Comparison of ENCODE assay signal across 20 cellular contexts in the genomic region with DNA sequence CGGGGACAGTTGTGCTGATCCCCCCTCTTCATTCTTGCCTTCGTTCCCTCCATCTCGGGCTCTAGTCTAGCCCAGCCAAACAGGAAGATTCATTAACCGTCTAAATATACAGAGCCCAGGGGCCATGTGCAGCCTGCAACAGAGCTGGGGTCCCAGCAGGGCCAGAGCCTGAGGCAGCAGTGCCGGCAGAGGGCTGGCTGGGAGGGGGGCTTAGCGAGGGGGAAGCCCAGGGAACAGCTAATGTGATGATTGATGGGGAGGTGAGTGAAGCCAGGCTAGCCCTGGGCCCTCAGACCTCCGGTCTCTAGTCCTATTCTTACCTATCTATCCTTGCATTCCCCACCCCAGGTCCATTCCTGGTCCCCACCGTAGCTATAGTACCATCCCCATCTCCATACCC. TPM values are rescaled to one million over a fixed set of nuclear protein-coding genes. Genes with fewer than 3 reads are reported as not detected.
DNase-seq lines count a peak whose midpoint lies in the region; ATAC-seq and TF ChIP-seq lines count a peak whose summit lies in the region.
"Had no signal": no experiment of that assay in that cellular context is flagged by ENCODE, and none has a peak within 500 bp of the region (broad histone marks: within the 10 kb centered on the region; RNA-seq: fewer than 3 reads in every experiment).

No MANE protein-coding gene starts in this region.

- H3K9ac ChIP-seq in SK-N-SH: no peak overlapping the region
- peak overlapping the region; percentile 37 for H3K9ac ChIP-seq in NT2/D1 (ENCODE audit: insufficient read length, low read depth)

- POLR2A ChIA-PET in SK-N-SH (lab: Yijun Ruan, JAX): interaction anchor here (1.0 kb wide), 1 partner anchor 33 kb away, joined by 3 read pairs; no protein-coding TSS in a partner anchor

- H3K27ac ChIP-seq in SK-N-SH (ENCODE audit: low read depth in 2 of 2, low read length in 1 of 2) (no peak overlapping the region), osteoblast (ENCODE audit: low read depth, low read length) (no peak overlapping the region)
- H3K27ac ChIP-seq: A549 had no signal

- H3K36me3 ChIP-seq in SK-N-SH (replicated peaks in 1 of 2; ENCODE audit: control insufficient read depth in 1 of 2, insufficient read depth in 2 of 2, low read length in 1 of 2) (no peaks in the 10 kb centered on the region), NT2/D1 (ENCODE audit: insufficient read depth, insufficient read length, low read length) (no peaks in the 10 kb centered on the region), osteoblast (ENCODE audit: insufficient read depth, low read length) (no peaks in the 10 kb centered on the region)

- H3K27me3 ChIP-seq in SK-N-SH (ENCODE audit: insufficient read depth) (peaks cover 23% of the 10 kb centered on the region), NT2/D1 (ENCODE audit: insufficient read depth, insufficient read length) (no peaks in the 10 kb centered on the region), osteoblast (ENCODE audit: insufficient read depth, low read length) (peaks cover 32% of the 10 kb centered on the region)

- no peak for TF ChIP-seq RAD21 in SK-N-SH (IDR thresholded peaks at IDR 0.05; ENCODE audit: low read length)

- WGBS in SK-N-SH (ENCODE audit: low lambda C conversion rate): 24% methylated on average over 7 of the region's 8 CpGs

- H3K9me3 ChIP-seq in SK-N-SH: no peaks in the 10 kb centered on the region
- no peaks in the 10 kb centered on the region for H3K9me3 ChIP-seq in NT2/D1 (ENCODE audit: insufficient read depth, low read length)
- H3K9me3 ChIP-seq in osteoblast (ENCODE audit: low read depth, low read length): no peaks in the 10 kb centered on the region
- H3K9me3 ChIP-seq: A549 had no signal

- H4K20me1 ChIP-seq in SK-N-SH (ENCODE audit: insufficient read depth): no peaks in the 10 kb centered on the region
- H4K20me1 ChIP-seq in osteoblast (ENCODE audit: insufficient read depth, low read length): peaks cover 7% of the 10 kb centered on the region

- H2AFZ ChIP-seq in SK-N-SH (ENCODE audit: low read depth) (no peak overlapping the region), osteoblast (ENCODE audit: low read length) (no peak overlapping the region)
- H2AFZ ChIP-seq: GM23338 had no signal

- no peaks in the 10 kb centered on the region for H3F3A ChIP-seq in SK-N-SH (replicated peaks; ENCODE audit: insufficient read depth)

- TF ChIP-seq EP300 in SK-N-SH (IDR thresholded peaks at IDR 0.05; ENCODE audit: borderline replicate concordance in 1 of 2, low read depth in 1 of 2, low read length in 1 of 2): 0 out of 4 replicates have a peak, but pooled peaks of 1 of the 2 experiments have one; percentile 14

- H3K4me1 ChIP-seq in SK-N-SH (ENCODE audit: control insufficient read depth in 1 of 2, insufficient read depth in 2 of 2, low read depth in 1 of 2, low read length in 1 of 2): peaks cover 0 to 20% of the 10 kb centered on the region in 2 experiments; a peak in 1 of 4 replicates
- peaks cover 25% of the 10 kb centered on the region for H3K4me1 ChIP-seq in NT2/D1 (ENCODE audit: insufficient read depth, insufficient read length)
- no peaks in the 10 kb centered on the region for H3K4me1 ChIP-seq in osteoblast (ENCODE audit: insufficient read depth, low read length)
- H3K4me1 ChIP-seq: A549 had no signal

- H3K4me2 ChIP-seq in SK-N-SH: no peak overlapping the region
- H3K4me2 ChIP-seq in osteoblast (ENCODE audit: insufficient read depth, low read length): no peak overlapping the region
- H3K4me2 ChIP-seq: A549, GM23338 had no signal

- ATAC-seq in SK-N-SH treated with all-trans-retinoic acid at 6 μM for 48 hours: no peak
- no peak for ATAC-seq in GM19328 (IDR thresholded peaks at IDR 0.05; ENCODE audit: unreplicated experiment)
- ATAC-seq in GM19455 (IDR thresholded peaks at IDR 0.05; ENCODE audit: unreplicated experiment): no peak
- ATAC-seq: A549, GM23338, HCT116 had no signal

- DNase-seq in SK-N-SH (peak; percentile 65), NT2/D1 (ENCODE audit: low read depth, low spot score) (no peak), osteoblast (ENCODE audit: insufficient read length, low spot score, missing footprints) (peak; percentile 58)
- DNase-seq: 8988T; ACHN; AML-193; C1 segment of cervical spinal cord; Calu3; CD4-positive, alpha-beta memory T cell; COR-L47; DMS53; DMS79 treated with DMSO at 0.1 percent for 48 hours; H9; HFFc6 had no signal

- H3K79me2 ChIP-seq in SK-N-SH (ENCODE audit: insufficient read depth) (no peaks in the 10 kb centered on the region), osteoblast (ENCODE audit: insufficient read depth, low read length) (no peaks in the 10 kb centered on the region)

- TF ChIP-seq CTCF in SK-N-SH (IDR thresholded peaks at IDR 0.05) (no peak), osteoblast (IDR thresholded peaks at IDR 0.05; ENCODE audit: extremely low read depth, low read depth, low read length) (no peak)

- CTCF ChIA-PET in SK-N-SH (lab: Yijun Ruan, JAX): interaction anchor here (1.0 to 3.0 kb wide), 3 partner anchors 16 to 226 kb away, joined by 3 to 9 read pairs (median 4); no protein-coding TSS in a partner anchor

- H3K4me3 ChIP-seq in SK-N-SH (ENCODE audit: low read depth in 2 of 2, low read length in 1 of 2) (no peak overlapping the region), NT2/D1 (ENCODE audit: insufficient read length, low read depth) (no peak overlapping the region), osteoblast (ENCODE audit: insufficient read depth, low read length) (no peak overlapping the region)
- H3K4me3 ChIP-seq: A549, GM23338 had no signal

- no peaks in the 10 kb centered on the region for H3K9me2 ChIP-seq in SK-N-SH

TF ChIP-seq in SK-N-SH, 30 proteins besides CTCF, POLR2A, EP300 and RAD21 (continues in another document):
- TF ChIP-seq RFX5 (IDR thresholded peaks at IDR 0.05; ENCODE audit: low read length) (no peak), TEAD4 (IDR thresholded peaks at IDR 0.05; ENCODE audit: borderline replicate concordance, insufficient read depth) (no peak), FOXM1 (IDR thresholded peaks at IDR 0.05; ENCODE audit: low read depth) (no peak), MEF2A (IDR thresholded peaks at IDR 0.05; ENCODE audit: borderline replicate concordance, low read depth) (no peak)
- TF ChIP-seq, protein P1, sequence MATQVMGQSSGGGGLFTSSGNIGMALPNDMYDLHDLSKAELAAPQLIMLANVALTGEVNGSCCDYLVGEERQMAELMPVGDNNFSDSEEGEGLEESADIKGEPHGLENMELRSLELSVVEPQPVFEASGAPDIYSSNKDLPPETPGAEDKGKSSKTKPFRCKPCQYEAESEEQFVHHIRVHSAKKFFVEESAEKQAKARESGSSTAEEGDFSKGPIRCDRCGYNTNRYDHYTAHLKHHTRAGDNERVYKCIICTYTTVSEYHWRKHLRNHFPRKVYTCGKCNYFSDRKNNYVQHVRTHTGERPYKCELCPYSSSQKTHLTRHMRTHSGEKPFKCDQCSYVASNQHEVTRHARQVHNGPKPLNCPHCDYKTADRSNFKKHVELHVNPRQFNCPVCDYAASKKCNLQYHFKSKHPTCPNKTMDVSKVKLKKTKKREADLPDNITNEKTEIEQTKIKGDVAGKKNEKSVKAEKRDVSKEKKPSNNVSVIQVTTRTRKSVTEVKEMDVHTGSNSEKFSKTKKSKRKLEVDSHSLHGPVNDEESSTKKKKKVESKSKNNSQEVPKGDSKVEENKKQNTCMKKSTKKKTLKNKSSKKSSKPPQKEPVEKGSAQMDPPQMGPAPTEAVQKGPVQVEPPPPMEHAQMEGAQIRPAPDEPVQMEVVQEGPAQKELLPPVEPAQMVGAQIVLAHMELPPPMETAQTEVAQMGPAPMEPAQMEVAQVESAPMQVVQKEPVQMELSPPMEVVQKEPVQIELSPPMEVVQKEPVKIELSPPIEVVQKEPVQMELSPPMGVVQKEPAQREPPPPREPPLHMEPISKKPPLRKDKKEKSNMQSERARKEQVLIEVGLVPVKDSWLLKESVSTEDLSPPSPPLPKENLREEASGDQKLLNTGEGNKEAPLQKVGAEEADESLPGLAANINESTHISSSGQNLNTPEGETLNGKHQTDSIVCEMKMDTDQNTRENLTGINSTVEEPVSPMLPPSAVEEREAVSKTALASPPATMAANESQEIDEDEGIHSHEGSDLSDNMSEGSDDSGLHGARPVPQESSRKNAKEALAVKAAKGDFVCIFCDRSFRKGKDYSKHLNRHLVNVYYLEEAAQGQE (IDR thresholded peaks at IDR 0.05; ENCODE audit: low read depth, low read length): no peak

TF ChIP-seq in SK-N-SH treated with all-trans-retinoic acid at 6 μM for 48 hours, 23 proteins besides CTCF, POLR2A, EP300 and RAD21:
- no peak for TF ChIP-seq BACH2 (CRISPR knock-in tag; IDR thresholded peaks at IDR 0.05; ENCODE audit: borderline replicate concordance)
- no peak for TF ChIP-seq ZFP3 (CRISPR knock-in tag; IDR thresholded peaks at IDR 0.05)
TF ChIP-seq in SK-N-SH treated with all-trans-retinoic acid at 6 μM for 48 hours: peak in this region for 0.

RNA-seq across cellular contexts. Expression of a gene that starts 22.3 kb away (rescaled TPM):
- polyA plus RNA-seq in SK-N-SH (2012; rRNA removed): 7.5 and 8.4 TPM in 2 replicates
- polyA plus RNA-seq in SK-N-SH (2012; cell fraction: cytosol; rRNA removed): 3.9 and 6.5 TPM in 2 replicates
- 3.8 and 3.9 TPM in 2 replicates for polyA plus RNA-seq in SK-N-SH (2012; cell fraction: nucleus; rRNA removed)
- 34.7 and 35.7 TPM in 2 replicates for total RNA-seq in osteoblast
